9 cellular contexts compared by ENCODE assay signal in genomic region chr9:95772320-95773060, GRCh38.
DNase-seq lines count a peak whose midpoint lies in the region; ATAC-seq and FAIRE-seq lines count a peak whose summit lies in the region.
"Had no signal": no experiment of that assay in that cellular context is flagged by ENCODE, and none has a peak within 500 bp of the region (broad histone marks: within the 10 kb centered on the region; RNA-seq: fewer than 3 reads in every experiment).

No MANE protein-coding gene starts in this region.

- peaks cover 10% of the 10 kb centered on the region for H3K4me1 ChIP-seq in mesendoderm (ENCODE audit: control insufficient read depth, low read depth, low read length)
- H3K4me1 ChIP-seq: A549 had no signal

- H3K4ac ChIP-seq in mesendoderm (ENCODE audit: low read depth, low read length) = peak overlapping the region; percentile 6

- no peaks in the 10 kb centered on the region for H3K79me1 ChIP-seq in mesendoderm (ENCODE audit: low read length)

- H3K27ac Mint-ChIP-seq in activated CD8-positive, alpha-beta memory T cell treated with anti-CD3 and anti-CD28 coated beads, Interleukin-2, amount 10 ng/mL, durations not matched to agents 7 days and 5 days = no peak overlapping the region

- no peaks in the 10 kb centered on the region for H3K27me3 ChIP-seq in mesendoderm (ENCODE audit: insufficient read depth, low read length, poor library complexity)

- H3K18ac ChIP-seq in mesendoderm (ENCODE audit: low read length) = peak overlapping the region; percentile 69

- H3K27ac ChIP-seq in mesendoderm (ENCODE audit: low read depth, low read length) = peak overlapping the region; percentile 63
- H3K27ac ChIP-seq: A549 had no signal

- H3K36me3 ChIP-seq in mesendoderm (ENCODE audit: control insufficient read depth, insufficient read depth, low read length) = no peaks in the 10 kb centered on the region

- H4K5ac ChIP-seq in mesendoderm (ENCODE audit: low read length) = no peak overlapping the region

- no peak overlapping the region for H2BK15ac ChIP-seq in mesendoderm (replicated peaks; ENCODE audit: low read depth)

- H3K4me3 ChIP-seq in mesendoderm (ENCODE audit: low read length) = no peak overlapping the region
- H3K4me3 ChIP-seq: A549 had no signal

- peaks cover 30% of the 10 kb centered on the region for H3K27me3 Mint-ChIP-seq in activated CD8-positive, alpha-beta memory T cell treated with anti-CD3 and anti-CD28 coated beads, Interleukin-2, amount 10 ng/mL, durations not matched to agents 7 days and 5 days

- no peak overlapping the region for H2AK5ac ChIP-seq in mesendoderm (ENCODE audit: low read length)

- H3K9me3 Mint-ChIP-seq in activated CD8-positive, alpha-beta memory T cell treated with anti-CD3 and anti-CD28 coated beads, Interleukin-2, amount 10 ng/mL, durations not matched to agents 7 days and 5 days (ENCODE audit: low read depth) = no peaks in the 10 kb centered on the region

- H2BK120ac ChIP-seq in mesendoderm (ENCODE audit: low read depth, low read length) = peak overlapping the region; percentile 61

- no peak overlapping the region for H4K8ac ChIP-seq in mesendoderm (ENCODE audit: low read depth, low read length)

- H3K23ac ChIP-seq in mesendoderm (ENCODE audit: low read length) = no peak overlapping the region

- no peak overlapping the region for H3K4me3 Mint-ChIP-seq in activated CD8-positive, alpha-beta memory T cell treated with anti-CD3 and anti-CD28 coated beads, Interleukin-2, amount 10 ng/mL, durations not matched to agents 7 days and 5 days

- H2BK5ac ChIP-seq in mesendoderm (ENCODE audit: low read length) = no peak overlapping the region

- WGBS in mesendoderm (ENCODE audit: extremely low coverage, insufficient coverage, low lambda C conversion rate) = no CpG with 5 or more reads among the region's 30 CpGs

- CTCF ChIA-PET in activated CD8-positive, alpha-beta memory T cell treated with anti-CD3 and anti-CD28 coated beads, Interleukin-2, amount 10 ng/mL, durations not matched to agents 7 days and 5 days (lab: Charles Lee) = no interaction called here

- H3K4me1 Mint-ChIP-seq in activated CD8-positive, alpha-beta memory T cell treated with anti-CD3 and anti-CD28 coated beads, Interleukin-2, amount 10 ng/mL, durations not matched to agents 7 days and 5 days = peaks cover 4% of the 10 kb centered on the region

- H3K4me2 ChIP-seq in mesendoderm (ENCODE audit: low read length) = no peak overlapping the region
- H3K4me2 ChIP-seq: A549 had no signal

- no peaks in the 10 kb centered on the region for H3K79me2 ChIP-seq in mesendoderm (ENCODE audit: control insufficient read depth, insufficient read depth, low read length)

- H3K36me3 Mint-ChIP-seq in activated CD8-positive, alpha-beta memory T cell treated with anti-CD3 and anti-CD28 coated beads, Interleukin-2, amount 10 ng/mL, durations not matched to agents 7 days and 5 days = no peaks in the 10 kb centered on the region

- DNase-seq in activated CD8-positive, alpha-beta memory T cell treated with anti-CD3 and anti-CD28 coated beads for 24 hours = peak; percentile 66
- no peak for DNase-seq in activated CD8-positive, alpha-beta memory T cell treated with anti-CD3 and anti-CD28 coated beads, Interleukin-2, amount 10 ng/mL, durations not matched to agents 7 days and 5 days
- peak; percentile 33 for DNase-seq in dedifferentiated amniotic fluid mesenchymal stem cell (ENCODE audit: extremely low spot score)
- peak; percentile 85 for DNase-seq in mesendoderm
- peak; percentile 54 for DNase-seq in urothelium cell line (ENCODE audit: low spot score)
- no peak for DNase-seq in T-helper 1 cell

- H3K56ac ChIP-seq in mesendoderm (ENCODE audit: low read length) = peak overlapping the region; percentile 78

- ATAC-seq in activated CD8-positive, alpha-beta memory T cell treated with anti-CD3 and anti-CD28 coated beads, Interleukin-2, amount 10 ng/mL, durations not matched to agents 7 days and 5 days = no peak
- no peak for ATAC-seq in HG02798 (IDR thresholded peaks at IDR 0.05; ENCODE audit: poor library complexity, unreplicated experiment)
- no peak for ATAC-seq in HG03139 (IDR thresholded peaks at IDR 0.05; ENCODE audit: unreplicated experiment)
- ATAC-seq: A549 had no signal

- FAIRE-seq in urothelium cell line (lab: Jason Lieb, UNC) = no peak
- FAIRE-seq: A549 had no signal

- H3K9ac ChIP-seq in mesendoderm (ENCODE audit: low read length) = peak overlapping the region; percentile 13

Comparison
In these comparisons a context has a peak if more than half of its experiments do, and no peak if none do; other contexts are left out.
1. DNase-seq: peak in activated CD8-positive, alpha-beta memory T cell treated with anti-CD3 and anti-CD28 coated beads for 24 hours (single experiment), dedifferentiated amniotic fluid mesenchymal stem cell (single experiment), mesendoderm (single experiment) and urothelium cell line (single experiment); none in activated CD8-positive, alpha-beta memory T cell treated with anti-CD3 and anti-CD28 coated beads, Interleukin-2, amount 10 ng/mL, durations not matched to agents 7 days and 5 days (single experiment) and T-helper 1 cell (0 of 5).